ENCODE assay signal across 10 cellular contexts in genomic region chr5:91361055-91361701, GRCh38. TPM values are rescaled to one million over a fixed set of nuclear protein-coding genes. Genes with fewer than 3 reads are reported as not detected.
DNase-seq lines count a peak whose midpoint lies in the region; ATAC-seq lines count a peak whose summit lies in the region.
"Had no signal": no experiment of that assay in that cellular context is flagged by ENCODE, and none has a peak within 500 bp of the region (broad histone marks: within the 10 kb centered on the region; RNA-seq: fewer than 3 reads in every experiment).

No MANE protein-coding gene starts in this region.

- H3K27ac ChIP-seq in caudate nucleus (ENCODE audit: low read depth, low read length) = no peak overlapping the region

- H3K36me3 Mint-ChIP-seq in activated naive CD4-positive, alpha-beta T cell treated with anti-CD3 and anti-CD28 coated beads, Interleukin-2, amount 10 ng/mL, durations not matched to agents 7 days and 5 days = peaks cover 4% of the 10 kb centered on the region

- H3K27ac Mint-ChIP-seq in activated naive CD4-positive, alpha-beta T cell treated with anti-CD3 and anti-CD28 coated beads, Interleukin-2, amount 10 ng/mL, durations not matched to agents 7 days and 5 days = peak overlapping the region; percentile 46
- H3K27ac Mint-ChIP-seq in stimulated activated naive CD8-positive, alpha-beta T cell treated with anti-CD3 and anti-CD28 coated beads, Interleukin-15, amount 100 ng/mL, for 72 hours = peak overlapping the region in 1 of 2 donors; percentile 92

- CTCF ChIA-PET in activated naive CD4-positive, alpha-beta T cell treated with anti-CD3 and anti-CD28 coated beads, Interleukin-2, amount 10 ng/mL, durations not matched to agents 7 days and 5 days (lab: Charles Lee) = no interaction called here

- no peak overlapping the region for H3K4me3 Mint-ChIP-seq in activated naive CD4-positive, alpha-beta T cell treated with anti-CD3 and anti-CD28 coated beads, Interleukin-2, amount 10 ng/mL, durations not matched to agents 7 days and 5 days
- H3K4me3 Mint-ChIP-seq in stimulated activated naive CD8-positive, alpha-beta T cell treated with anti-CD3 and anti-CD28 coated beads, Interleukin-15, amount 100 ng/mL, for 72 hours = peak overlapping the region in 1 of 2 donors; percentile 23
- H3K4me3 Mint-ChIP-seq: neural crest cell had no signal

- peaks cover 12% of the 10 kb centered on the region for H3K4me1 Mint-ChIP-seq in activated naive CD4-positive, alpha-beta T cell treated with anti-CD3 and anti-CD28 coated beads, Interleukin-2, amount 10 ng/mL, durations not matched to agents 7 days and 5 days
- H3K4me1 Mint-ChIP-seq in stimulated activated naive CD8-positive, alpha-beta T cell treated with anti-CD3 and anti-CD28 coated beads, Interleukin-15, amount 100 ng/mL, for 72 hours = peaks cover 13% of the 10 kb centered on the region

- H3K9me3 Mint-ChIP-seq in activated naive CD4-positive, alpha-beta T cell treated with anti-CD3 and anti-CD28 coated beads, Interleukin-2, amount 10 ng/mL, durations not matched to agents 7 days and 5 days = peaks cover 17% of the 10 kb centered on the region
- H3K9me3 Mint-ChIP-seq in stimulated activated naive CD8-positive, alpha-beta T cell treated with anti-CD3 and anti-CD28 coated beads, Interleukin-15, amount 100 ng/mL, for 72 hours = peaks cover 20% of the 10 kb centered on the region in 2 donors
- H3K9me3 Mint-ChIP-seq: neural crest cell had no signal

- peak; percentile 83 for ATAC-seq in HG02885 (IDR thresholded peaks at IDR 0.05; ENCODE audit: poor library complexity, unreplicated experiment)
- peak; percentile 96 for ATAC-seq in stimulated activated naive CD8-positive, alpha-beta T cell treated with anti-CD3 and anti-CD28 coated beads, Interleukin-15, amount 100 ng/mL, for 72 hours

- H3K27me3 Mint-ChIP-seq in activated naive CD4-positive, alpha-beta T cell treated with anti-CD3 and anti-CD28 coated beads, Interleukin-2, amount 10 ng/mL, durations not matched to agents 7 days and 5 days = peaks cover 6% of the 10 kb centered on the region
- H3K27me3 Mint-ChIP-seq in stimulated activated naive CD8-positive, alpha-beta T cell treated with anti-CD3 and anti-CD28 coated beads, Interleukin-15, amount 100 ng/mL, for 72 hours = peaks cover 9% of the 10 kb centered on the region

- no peak for DNase-seq in activated naive CD4-positive, alpha-beta T cell treated with anti-CD3 and anti-CD28 coated beads, Interleukin-2, amount 10 ng/mL, durations not matched to agents 7 days and 5 days
- no peak for DNase-seq in activated naive CD4-positive, alpha-beta T cell treated with Interleukin-2 at 50 U/mL for 16 hours
- DNase-seq in RPMI7951 (ENCODE audit: low read depth) (peak; percentile 78), 8988T (no peak), DMS114 treated with DMSO at 0.1 percent for 48 hours (lab: John Stamatoyannopoulos, UW; ENCODE audit: unreplicated experiment) (no peak), caudate nucleus (lab: John Stamatoyannopoulos, UW) (no peak)
- no peak for DNase-seq in stimulated activated naive CD8-positive, alpha-beta T cell treated with anti-CD3 and anti-CD28 coated beads, Interleukin-15, amount 100 ng/mL, for 72 hours
- DNase-seq: IMR-90 had no signal

RNA-seq across cellular contexts. Expression of gene ARRDC3, which starts 21.9 kb away (rescaled TPM):
- total RNA-seq in RPMI7951 (2014; rRNA removed; shearing (Covaris generic)) = 56.7 and 64.2 TPM in 2 replicates
